ENCODE assay signal across 7 cellular contexts in genomic region chr3:69288161-69288895, GRCh38.
A peak's percentile ranks its signal among the peaks of the same experiment; 100 is the strongest.
DNase-seq lines count a peak whose midpoint lies in the region; ATAC-seq and FAIRE-seq lines count a peak whose summit lies in the region.

No MANE protein-coding gene starts in this region.

- H3K4me3 Mint-ChIP-seq in activated naive CD8-positive, alpha-beta T cell treated with anti-CD3 and anti-CD28 coated beads, Interleukin-2, amount 50 U/mL, for 24 hours, result peak overlapping the region; percentile 50

- no peaks in the 10 kb centered on the region for H3K36me3 Mint-ChIP-seq in activated naive CD8-positive, alpha-beta T cell treated with anti-CD3 and anti-CD28 coated beads, Interleukin-2, amount 50 U/mL, for 24 hours (ENCODE audit: low read depth)

- FAIRE-seq in HTR-8/SVneo (lab: Jason Lieb, UNC), result peak; percentile 48

- H3K27ac Mint-ChIP-seq in activated naive CD8-positive, alpha-beta T cell treated with anti-CD3 and anti-CD28 coated beads, Interleukin-2, amount 50 U/mL, for 24 hours, result peak overlapping the region; percentile 7

- ATAC-seq in activated naive CD8-positive, alpha-beta T cell treated with anti-CD3 and anti-CD28 coated beads, Interleukin-2, amount 50 U/mL, for 24 hours, result peak; percentile 92
- ATAC-seq in HG03175 (IDR thresholded peaks at IDR 0.05; ENCODE audit: unreplicated experiment), result no peak

- peaks cover 28% of the 10 kb centered on the region for H3K4me1 Mint-ChIP-seq in activated naive CD8-positive, alpha-beta T cell treated with anti-CD3 and anti-CD28 coated beads, Interleukin-2, amount 50 U/mL, for 24 hours

- DNase-seq in GM19240 (ENCODE audit: insufficient read length, low spot score) (peak; percentile 17), HTR-8/SVneo (ENCODE audit: insufficient read length, low spot score) (no peak), NCI-H1092 (lab: John Stamatoyannopoulos, UW) (no peak), NCI-H1694 treated with DMSO at 0.1 percent for 48 hours (lab: John Stamatoyannopoulos, UW) (no peak)
- peak; percentile 44 for DNase-seq in activated naive CD8-positive, alpha-beta T cell treated with anti-CD3 and anti-CD28 coated beads, Interleukin-2, amount 50 U/mL, for 24 hours
- peak; percentile 78 for DNase-seq in stimulated activated CD4-positive, alpha-beta T cell treated with anti-CD3 and anti-CD28 coated beads, Interleukin-1b, Interleukin-23, amount 100 ng/mL, for 48 hours

- no peaks in the 10 kb centered on the region for H3K9me3 Mint-ChIP-seq in activated naive CD8-positive, alpha-beta T cell treated with anti-CD3 and anti-CD28 coated beads, Interleukin-2, amount 50 U/mL, for 24 hours

- no peaks in the 10 kb centered on the region for H3K27me3 Mint-ChIP-seq in activated naive CD8-positive, alpha-beta T cell treated with anti-CD3 and anti-CD28 coated beads, Interleukin-2, amount 50 U/mL, for 24 hours

Comparison
In these comparisons a context has a peak if more than half of its experiments do, and no peak if none do; other contexts are left out.
1. DNase-seq: peak in GM19240 (single experiment), activated naive CD8-positive, alpha-beta T cell treated with anti-CD3 and anti-CD28 coated beads, Interleukin-2, amount 50 U/mL, for 24 hours (single experiment) and stimulated activated CD4-positive, alpha-beta T cell treated with anti-CD3 and anti-CD28 coated beads, Interleukin-1b, Interleukin-23, amount 100 ng/mL, for 48 hours (single experiment); none in HTR-8/SVneo (single experiment), NCI-H1092 (single experiment) and NCI-H1694 treated with DMSO at 0.1 percent for 48 hours (single experiment).